Comparison of ENCODE assay signal across 7 cellular contexts in genomic region chr1:2752503-2752902, GRCh38. TPM values are rescaled to one million over a fixed set of nuclear protein-coding genes. Genes with fewer than 3 reads are reported as not detected.
A peak's percentile ranks its signal among the peaks of the same experiment; 100 is the strongest.
DNase-seq lines count a peak whose midpoint lies in the region; ATAC-seq and TF ChIP-seq lines count a peak whose summit lies in the region.
"Not testable (repeated sequence)": the region's sequence is repeated elsewhere in the genome, so short reads cannot be mapped to it uniquely, and the experiment has no call there.
"Had no signal": no experiment of that assay in that cellular context is flagged by ENCODE, and none has a peak within 500 bp of the region (broad histone marks: within the 10 kb centered on the region; RNA-seq: fewer than 3 reads in every experiment).

No MANE protein-coding gene starts in this region.

- not testable (repeated sequence) for H3K9me3 Mint-ChIP-seq in natural killer cell treated with Interleukin-12 subunit alpha and Interleukin-12 subunit beta and Interleukin-15 and Interleukin-18, amount 100 ng/mL, for 72 hours

- not testable (repeated sequence) for TF ChIP-seq EP300 in sigmoid colon (IDR thresholded peaks at IDR 0.05)

- not testable (repeated sequence) for H3K36me3 Mint-ChIP-seq in natural killer cell treated with Interleukin-12 subunit alpha and Interleukin-12 subunit beta and Interleukin-15 and Interleukin-18, amount 100 ng/mL, for 72 hours

- WGBS in sigmoid colon, 2 donors: 7 to 23% methylated on average over 8 of the region's 8 CpGs

- H3K27ac ChIP-seq in sigmoid colon: not testable (repeated sequence)

- not testable (repeated sequence) for H3K27ac Mint-ChIP-seq in natural killer cell treated with Interleukin-12 subunit alpha and Interleukin-12 subunit beta and Interleukin-15 and Interleukin-18, amount 100 ng/mL, for 72 hours

- DNase-seq in H7 (peak; percentile 20), cardiac septum (ENCODE audit: low spot score) (peak; percentile 19), sigmoid colon (peak; percentile 48), ureter (ENCODE audit: low spot score) (peak; percentile 40)
- DNase-seq in activated effector memory CD4-positive, alpha-beta T cell treated with anti-CD3 and anti-CD28 coated beads, Interleukin-2, amount 50 U/mL, for 16 hours: peak; percentile 16
- DNase-seq in natural killer cell treated with Interleukin-12 subunit alpha and Interleukin-12 subunit beta and Interleukin-15 and Interleukin-18, amount 100 ng/mL, for 72 hours (ENCODE audit: low spot score): peak; percentile 28

- H3K27me3 ChIP-seq in H7 (ENCODE audit: control insufficient read depth, insufficient read depth, low read length); sigmoid colon: not testable (repeated sequence)

- not testable (repeated sequence) for ATAC-seq in natural killer cell treated with Interleukin-12 subunit alpha and Interleukin-12 subunit beta and Interleukin-15 and Interleukin-18, amount 100 ng/mL, for 72 hours

- H3K36me3 ChIP-seq in H7 (replicated peaks; ENCODE audit: control insufficient read depth, insufficient read depth, low read length); sigmoid colon: not testable (repeated sequence)

- H3K4me3 ChIP-seq in H7 (ENCODE audit: insufficient read depth, low read depth, low read length); sigmoid colon: not testable (repeated sequence)

- TF ChIP-seq POLR2A in sigmoid colon (IDR thresholded peaks at IDR 0.05): not testable (repeated sequence)

- H3K4me3 Mint-ChIP-seq in natural killer cell treated with Interleukin-12 subunit alpha and Interleukin-12 subunit beta and Interleukin-15 and Interleukin-18, amount 100 ng/mL, for 72 hours: not testable (repeated sequence)

- not testable (repeated sequence) for TF ChIP-seq CTCF in sigmoid colon (IDR thresholded peaks at IDR 0.05)

- not testable (repeated sequence) for H3K27me3 Mint-ChIP-seq in natural killer cell treated with Interleukin-12 subunit alpha and Interleukin-12 subunit beta and Interleukin-15 and Interleukin-18, amount 100 ng/mL, for 72 hours

- H3K4me1 ChIP-seq in sigmoid colon: not testable (repeated sequence)

- not testable (repeated sequence) for H3K4me1 Mint-ChIP-seq in natural killer cell treated with Interleukin-12 subunit alpha and Interleukin-12 subunit beta and Interleukin-15 and Interleukin-18, amount 100 ng/mL, for 72 hours (ENCODE audit: low read depth in 2 of 2)

- H3K9me3 ChIP-seq in sigmoid colon: not testable (repeated sequence)

- intact Hi-C loops in cardiac septum (cut with DNase I); sigmoid colon (cut with DNase I): not testable (repeated sequence)

RNA-seq across cellular contexts. Expression of gene TTC34, which starts 49.0 kb away (rescaled TPM):
- 0.42 and 0.59 TPM in 2 replicates for total RNA-seq in H7 (2014; rRNA removed; shearing (Covaris generic))
- 0.35 TPM for total RNA-seq in cardiac septum
- total RNA-seq in natural killer cell treated with Interleukin-12 subunit alpha and Interleukin-12 subunit beta and Interleukin-15 and Interleukin-18, amount 100 ng/mL, for 72 hours: under 1 TPM; 0.40 to 0.56 TPM
- under 1 TPM; 0.16 to 0.83 (median 0.63) TPM for total RNA-seq in sigmoid colon
- under 1 TPM in 2 of 3 donors, not detected in 1; under 0.01 to 0.57 TPM for polyA plus RNA-seq in sigmoid colon
- total RNA-seq in ureter: 3.0 TPM
- total RNA-seq: Daoy had no signal
